In the genomic region with DNA sequence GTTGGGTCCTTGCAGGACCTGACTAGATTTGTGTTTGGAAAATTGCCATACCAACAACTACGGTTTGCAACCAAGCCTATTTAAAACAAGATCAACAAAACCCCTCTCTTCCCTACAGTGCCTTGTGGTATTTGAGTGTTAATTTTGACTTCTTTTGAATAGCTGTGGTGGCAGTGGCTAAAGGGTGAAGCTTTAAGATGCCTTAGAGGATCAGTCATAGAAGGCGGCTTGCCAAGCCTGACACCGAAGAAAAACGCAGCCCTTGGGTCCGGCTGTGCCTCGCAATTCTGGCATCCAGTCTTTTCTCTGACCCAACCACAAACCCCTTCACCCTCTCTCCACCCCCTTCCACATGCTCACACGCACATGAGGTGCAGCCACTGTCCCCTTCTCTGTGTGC, we compare ENCODE assay signal across 14 cellular contexts. TPM values are rescaled to one million over a fixed set of nuclear protein-coding genes. Genes with fewer than 3 reads are reported as not detected.
DNase-seq lines count a peak whose midpoint lies in the region; ATAC-seq and TF ChIP-seq lines count a peak whose summit lies in the region.
"Had no signal": no experiment of that assay in that cellular context is flagged by ENCODE, and none has a peak within 500 bp of the region (broad histone marks: within the 10 kb centered on the region; RNA-seq: fewer than 3 reads in every experiment).

No MANE protein-coding gene starts in this region.

- H3K27me3 ChIP-seq in KMS-11 (ENCODE audit: insufficient read depth, low read depth) (no peaks in the 10 kb centered on the region), brain microvascular endothelial cell (replicated peaks) (peaks cover 37% of the 10 kb centered on the region), kidney epithelial cell (ENCODE audit: control insufficient read depth, insufficient read depth, low read length) (peaks cover 2% of the 10 kb centered on the region)

- peaks cover 59% of the 10 kb centered on the region for H3K4me1 ChIP-seq in KMS-11 (ENCODE audit: low read depth, poor library complexity, severe bottlenecking)

- TF ChIP-seq CTCF in AG09309 (IDR thresholded peaks at IDR 0.05; ENCODE audit: control insufficient read depth, insufficient read depth, low read depth, low read length, missing control alignments) (no peak), KMS-11 (conservative IDR thresholded peaks at IDR 0.05; ENCODE audit: low read depth, low read length) (no peak), brain microvascular endothelial cell (IDR thresholded peaks at IDR 0.05; ENCODE audit: low read depth, low read length, missing control alignments) (no peak), kidney epithelial cell (IDR thresholded peaks at IDR 0.05; ENCODE audit: insufficient read depth, low read length, poor library complexity, severe bottlenecking) (no peak)

- H3K4me3 ChIP-seq in AG09309 (ENCODE audit: control insufficient read depth, low read depth, low read length) (no peak overlapping the region), KMS-11 (IDR thresholded peaks at IDR 0.05; ENCODE audit: insufficient read depth, low read depth, low read length) (no peak overlapping the region), brain microvascular endothelial cell (ENCODE audit: low read depth, low read length) (no peak overlapping the region), kidney epithelial cell (ENCODE audit: low read depth, low read length) (no peak overlapping the region)
- H3K4me3 ChIP-seq: GM12878 had no signal

- no peaks in the 10 kb centered on the region for H3K36me3 ChIP-seq in KMS-11 (ENCODE audit: insufficient read depth)
- no peaks in the 10 kb centered on the region for H3K36me3 ChIP-seq in brain microvascular endothelial cell (replicated peaks)
- no peaks in the 10 kb centered on the region for H3K36me3 ChIP-seq in kidney epithelial cell (ENCODE audit: control insufficient read depth, insufficient read depth, low read length)

- no peak for ATAC-seq in HG02623 (IDR thresholded peaks at IDR 0.05; ENCODE audit: unreplicated experiment)
- no peak for ATAC-seq in HG03175 (IDR thresholded peaks at IDR 0.05; ENCODE audit: unreplicated experiment)
- ATAC-seq: activated CD4-positive, alpha-beta T cell treated with anti-CD3 and anti-CD28 coated beads for 36 hours; GM12878 had no signal

- H3K4me2 ChIP-seq in KMS-11: peak overlapping the region; percentile 79

- H3K9ac ChIP-seq in KMS-11: peak overlapping the region; percentile 64

- DNase-seq in AG09309 (ENCODE audit: low read depth) (peak; percentile 85), brain microvascular endothelial cell (peak; percentile 89), kidney epithelial cell (ENCODE audit: low read depth) (peak; percentile 79), NCI-H1930 (lab: John Stamatoyannopoulos, UW) (no peak), pons (ENCODE audit: low spot score) (no peak)
- DNase-seq: activated CD4-positive, alpha-beta T cell treated with anti-CD3 and anti-CD28 coated beads for 36 hours; NCI-H2171; SHP77; trophoblast cell had no signal

- in situ Hi-C loops in brain microvascular endothelial cell (cut with HindIII; ENCODE audit: low pct_ligation_motif_present, low sequenced_read_pairs): no loop called here

- peak overlapping the region; percentile 91 for H3K27ac ChIP-seq in KMS-11
- H3K27ac ChIP-seq in brain microvascular endothelial cell: no peak overlapping the region
- H3K27ac ChIP-seq: C4-2B had no signal

- peak overlapping the region; percentile 34; the same call in 1 of the 2 replicates for H2AFZ ChIP-seq in KMS-11 (ENCODE audit: low read depth)

- no peaks in the 10 kb centered on the region; the same call in 1 of the 2 replicates for H3K79me2 ChIP-seq in KMS-11 (ENCODE audit: insufficient read depth, low read depth)

- H4K20me1 ChIP-seq in KMS-11 (ENCODE audit: insufficient read depth): no peaks in the 10 kb centered on the region

RNA-seq across cellular contexts. Expression of a gene that starts 32.6 kb away (rescaled TPM):
- total RNA-seq in kidney epithelial cell: 0.89 and 1.1 TPM in 2 replicates

Comparison
In these comparisons a context has a peak if more than half of its experiments do, and no peak if none do; other contexts are left out.
1. DNase-seq: peak in AG09309 (single experiment), brain microvascular endothelial cell (single experiment) and kidney epithelial cell (single experiment); none in NCI-H1930 (0 of 2) and pons (single experiment).